In genomic region chr10:103238506-103239252, GRCh38 we compare ENCODE assay signal across 9 cellular contexts. TPM values are rescaled to one million over a fixed set of nuclear protein-coding genes. Genes with fewer than 3 reads are reported as not detected.
DNase-seq lines count a peak whose midpoint lies in the region; ATAC-seq and TF ChIP-seq lines count a peak whose summit lies in the region.
"Had no signal": no experiment of that assay in that cellular context is flagged by ENCODE, and none has a peak within 500 bp of the region (broad histone marks: within the 10 kb centered on the region; RNA-seq: fewer than 3 reads in every experiment).

No MANE protein-coding gene starts in this region.

- TF ChIP-seq CTCF in WERI-Rb-1 (IDR thresholded peaks at IDR 0.05; ENCODE audit: low read depth, low read length) (peak; percentile 55), left ventricle myocardium inferior (IDR thresholded peaks at IDR 0.05; ENCODE audit: borderline replicate concordance) (peak; percentile 57), testis (IDR thresholded peaks at IDR 0.05) (peak in 1 of 3 experiments; percentile 27)

- H3K27ac ChIP-seq in WERI-Rb-1 (no peak overlapping the region), left ventricle myocardium inferior (replicated peaks) (no peak overlapping the region), testis (no peak overlapping the region)

- TF ChIP-seq POLR2A in testis (IDR thresholded peaks at IDR 0.05) = no peak

- 58 to 68% methylated on average over 11 of the region's 11 CpGs for WGBS in testis, 2 donors

- H3K36me3 ChIP-seq in WERI-Rb-1 (no peaks in the 10 kb centered on the region), left ventricle myocardium inferior (no peaks in the 10 kb centered on the region), testis (ENCODE audit: low read depth, missing control alignments) (no peaks in the 10 kb centered on the region)

- intact Hi-C loops in left ventricle myocardium inferior (cut with micrococcal nuclease) = no loop called here
- intact Hi-C loops in testis (cut with DNase I; ENCODE audit: low total_unique reads) = no loop called here

- ATAC-seq in GM21528 (IDR thresholded peaks at IDR 0.05; ENCODE audit: low FRiP score, unreplicated experiment) = no peak

- H3K4me1 ChIP-seq in left ventricle myocardium inferior (peaks cover 8% of the 10 kb centered on the region), testis (no peaks in the 10 kb centered on the region)

- DNase-seq in HCEC 1CT (peak; percentile 57), WERI-Rb-1 (peak; percentile 48), left ventricle myocardium inferior (no peak), testis (peak; percentile 56), RKO (ENCODE audit: low spot score) (no peak), NCI-H2107 treated with DMSO at 0.1 percent for 48 hours (lab: John Stamatoyannopoulos, UW; ENCODE audit: unreplicated experiment) (no peak)
- DNase-seq: activated naive CD8-positive, alpha-beta T cell treated with anti-CD3 and anti-CD28 coated beads, Interleukin-2, amount 10 ng/mL, durations not matched to agents 7 days and 5 days; naive B cell had no signal

- H3K27me3 ChIP-seq in WERI-Rb-1 (ENCODE audit: insufficient read depth, low read depth, severe bottlenecking) (no peaks in the 10 kb centered on the region), left ventricle myocardium inferior (ENCODE audit: low read depth) (no peaks in the 10 kb centered on the region), testis (no peaks in the 10 kb centered on the region)

- no peak overlapping the region for H3K4me3 ChIP-seq in WERI-Rb-1 (ENCODE audit: low read depth, low read length)
- H3K4me3 ChIP-seq in left ventricle myocardium inferior = no peak overlapping the region
- no peak overlapping the region for H3K4me3 ChIP-seq in testis

- H3K9me3 ChIP-seq in WERI-Rb-1 (ENCODE audit: severe bottlenecking) = no peaks in the 10 kb centered on the region
- H3K9me3 ChIP-seq in left ventricle myocardium inferior (replicated peaks) = no peaks in the 10 kb centered on the region
- H3K9me3 ChIP-seq in testis = no peaks in the 10 kb centered on the region

RNA-seq across cellular contexts. Expression of gene RPEL1, which starts 7.0 kb away (rescaled TPM):
- total RNA-seq in left ventricle myocardium inferior (not detected), testis (not detected)
- polyA plus RNA-seq in testis (ENCODE audit: insufficient read depth, low read depth, low replicate concordance) = not detected
- total RNA-seq: activated naive CD8-positive, alpha-beta T cell treated with anti-CD3 and anti-CD28 coated beads, Interleukin-2, amount 10 ng/mL, durations not matched to agents 7 days and 5 days had no signal

RNA-seq across cellular contexts. Expression of gene INA, which starts 38.3 kb away (rescaled TPM):
- total RNA-seq in left ventricle myocardium inferior (not detected), testis (1 to 10 TPM; 4.3 to 5.2 TPM)
- 7.7 TPM for polyA plus RNA-seq in testis (ENCODE audit: insufficient read depth, low read depth, low replicate concordance)

RNA-seq across cellular contexts. Expression of gene NT5C2, which starts 45.6 kb away (rescaled TPM):
- 55.0 TPM for total RNA-seq in left ventricle myocardium inferior
- total RNA-seq in testis = 100 to 1,000 TPM; 105 to 114 TPM
- polyA plus RNA-seq in testis (ENCODE audit: insufficient read depth, low read depth, low replicate concordance) = 125 TPM

Comparison
In these comparisons a context has a peak if more than half of its experiments do, and no peak if none do; other contexts are left out.
1. DNase-seq: peak in HCEC 1CT (single experiment), WERI-Rb-1 (single experiment) and testis (single experiment); none in left ventricle myocardium inferior (single experiment), RKO (single experiment) and NCI-H2107 treated with DMSO at 0.1 percent for 48 hours (single experiment).